10 cellular contexts compared by ENCODE assay signal in the genomic region with DNA sequence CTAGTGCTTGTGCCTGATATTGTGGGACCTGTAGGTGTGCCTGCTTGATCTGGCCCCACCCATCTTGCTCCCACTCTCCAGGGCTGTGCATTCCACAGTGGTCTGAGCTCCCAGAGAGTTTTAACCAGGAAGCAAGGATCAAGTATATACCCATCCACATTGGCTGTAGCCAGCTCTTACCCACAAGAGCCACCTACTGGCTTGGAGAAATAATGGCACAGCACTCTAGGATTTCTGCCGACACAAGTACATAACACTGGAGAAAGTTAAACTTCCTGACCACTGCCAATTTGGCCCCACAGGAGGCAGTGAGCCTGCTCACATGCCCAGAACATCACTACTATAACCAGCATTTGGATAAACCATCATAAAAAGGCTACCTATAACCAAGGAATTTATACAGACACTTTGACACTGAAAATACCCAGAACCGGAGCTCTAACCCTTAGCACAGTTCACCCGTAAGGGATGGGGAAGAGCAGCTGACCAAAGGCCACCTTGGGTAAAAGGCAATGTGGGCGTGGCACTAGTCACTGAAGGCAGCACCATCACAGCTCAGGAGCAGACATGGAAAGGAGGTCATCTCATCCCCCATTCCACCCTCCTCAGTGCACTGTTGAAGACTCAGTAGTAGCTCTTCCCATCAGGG.
DNase-seq lines count a peak whose midpoint lies in the region; ATAC-seq and TF ChIP-seq lines count a peak whose summit lies in the region.
"Had no signal": no experiment of that assay in that cellular context is flagged by ENCODE, and none has a peak within 500 bp of the region (broad histone marks: within the 10 kb centered on the region; RNA-seq: fewer than 3 reads in every experiment).

No MANE protein-coding gene starts in this region.

- H3K36me3 Mint-ChIP-seq in natural killer cell = no peaks in the 10 kb centered on the region

- H3K4me3 ChIP-seq in WERI-Rb-1 (ENCODE audit: low read depth, low read length) = no peak overlapping the region
- H3K4me3 ChIP-seq in iPS DF 6.9 (ENCODE audit: low read length) = no peak overlapping the region

- H3K27ac ChIP-seq in C4-2B = no peak overlapping the region
- no peak overlapping the region for H3K27ac ChIP-seq in WERI-Rb-1
- no peak overlapping the region for H3K27ac ChIP-seq in iPS DF 6.9 (ENCODE audit: low read length)

- WGBS in iPS DF 6.9 (ENCODE audit: insufficient coverage, insufficient read length) = no CpG with 5 or more reads among the region's 4 CpGs

- TF ChIP-seq CTCF in C4-2B (conservative IDR thresholded peaks at IDR 0.05) = peak; percentile 37
- peak; percentile 56 for TF ChIP-seq CTCF in WERI-Rb-1 (IDR thresholded peaks at IDR 0.05; ENCODE audit: low read depth, low read length)
- TF ChIP-seq CTCF in natural killer cell (IDR thresholded peaks at IDR 0.05) = no peak

- H3K9me3 ChIP-seq in WERI-Rb-1 (ENCODE audit: severe bottlenecking) = no peaks in the 10 kb centered on the region
- H3K9me3 ChIP-seq in iPS DF 6.9 (ENCODE audit: control insufficient read depth, insufficient read depth, low read length) = no peaks in the 10 kb centered on the region

- H3K27me3 Mint-ChIP-seq in natural killer cell (ENCODE audit: low read depth in 2 of 2) = no peaks in the 10 kb centered on the region

- no peaks in the 10 kb centered on the region for H3K4me1 ChIP-seq in iPS DF 6.9 (ENCODE audit: control insufficient read depth, insufficient read depth, low read length)

- H3K4me1 Mint-ChIP-seq in natural killer cell = no peaks in the 10 kb centered on the region

- DNase-seq in HuH-7 (ENCODE audit: low spot score) = peak; percentile 20
- DNase-seq in WERI-Rb-1 = peak; percentile 15
- peak; percentile 41 for DNase-seq in iPS DF 6.9 (ENCODE audit: low read depth, low spot score)
- no peak for DNase-seq in natural killer cell
- no peak for DNase-seq in NCI-H1048 (lab: John Stamatoyannopoulos, UW)
- no peak for DNase-seq in NCI-H2029 treated with DMSO at 0.1 percent for 48 hours (lab: John Stamatoyannopoulos, UW)
- DNase-seq: activated naive CD4-positive, alpha-beta T cell treated with anti-CD3 and anti-CD28 coated beads for 36 hours; effector CD4-positive, alpha-beta T cell had no signal

- H3K9me3 Mint-ChIP-seq in natural killer cell = peaks cover 9 to 13% of the 10 kb centered on the region in 2 donors

- no peak overlapping the region for H3K4me3 Mint-ChIP-seq in natural killer cell
- H3K4me3 Mint-ChIP-seq: activated naive CD4-positive, alpha-beta T cell treated with anti-CD3 and anti-CD28 coated beads for 36 hours had no signal

- H3K27me3 ChIP-seq in WERI-Rb-1 (ENCODE audit: insufficient read depth, low read depth, severe bottlenecking) = no peaks in the 10 kb centered on the region
- no peaks in the 10 kb centered on the region for H3K27me3 ChIP-seq in iPS DF 6.9 (ENCODE audit: control insufficient read depth, insufficient read depth, low read length)

- no peak overlapping the region for H3K27ac Mint-ChIP-seq in natural killer cell
- H3K27ac Mint-ChIP-seq: activated naive CD4-positive, alpha-beta T cell treated with anti-CD3 and anti-CD28 coated beads for 36 hours had no signal

- intact Hi-C loops in natural killer cell (cut with micrococcal nuclease) = no loop called here

- ATAC-seq in natural killer cell (no peak), HG03342 (IDR thresholded peaks at IDR 0.05; ENCODE audit: unreplicated experiment) (no peak)

- no peaks in the 10 kb centered on the region for H3K36me3 ChIP-seq in WERI-Rb-1
- H3K36me3 ChIP-seq in iPS DF 6.9 (ENCODE audit: control insufficient read depth, insufficient read depth, low read length) = no peaks in the 10 kb centered on the region

Comparison
In these comparisons a context has a peak if more than half of its experiments do, and no peak if none do; other contexts are left out.
1. DNase-seq: peak in HuH-7 (single experiment), WERI-Rb-1 (single experiment) and iPS DF 6.9 (single experiment); none in natural killer cell (single experiment), NCI-H1048 (single experiment) and NCI-H2029 treated with DMSO at 0.1 percent for 48 hours (single experiment).